Comparison of ENCODE assay signal across 19 cellular contexts in genomic region chr10:16976803-16977202, GRCh38.
"Had no signal": no experiment of that assay in that cellular context is flagged by ENCODE, and none has a peak within 500 bp of the region (broad histone marks: within the 10 kb centered on the region; RNA-seq: fewer than 3 reads in every experiment).

No MANE protein-coding gene starts in this region.

- H3K27me3 Mint-ChIP-seq: effector memory CD8-positive, alpha-beta T cell; stimulated activated memory B cell treated with anti-CD40 and anti-IgM and Interleukin-4, amounts not matched to agents 10 μg/mL and 1 μg/mL and 100 μg/mL, for 72 hours had no signal

- H3K9me3 ChIP-seq: esophagus muscularis mucosa, gastrocnemius medialis, ovary, right atrium auricular region, sigmoid colon, suprapubic skin, thyroid gland, upper lobe of left lung, uterus had no signal

- ATAC-seq: effector memory CD8-positive, alpha-beta T cell; gastrocnemius medialis; left lobe of liver; natural killer cell; stimulated activated memory B cell treated with anti-CD40 and anti-IgM and Interleukin-4, amounts not matched to agents 10 μg/mL and 1 μg/mL and 100 μg/mL, for 72 hours had no signal

- H3K4me3 Mint-ChIP-seq: dendritic cell treated with granulocyte-macrophage colony-stimulating factor and Interleukin-4, amounts not matched to agents 40 ng/mL and 50 ng/mL, for 4 days; effector memory CD8-positive, alpha-beta T cell; mesothelial cell of epicardium; natural killer cell; neural crest cell; stimulated activated memory B cell treated with anti-CD40 and anti-IgM and Interleukin-4, amounts not matched to agents 10 μg/mL and 1 μg/mL and 100 μg/mL, for 72 hours had no signal

- H3K36me3 Mint-ChIP-seq: mesothelial cell of epicardium, natural killer cell had no signal

- DNase-seq: effector memory CD8-positive, alpha-beta T cell; gastrocnemius medialis; glutamatergic neuron; islet precursor cell; natural killer cell; ovary; sigmoid colon; stimulated activated CD8-positive, alpha-beta memory T cell treated with anti-CD3 and anti-CD28 coated beads, Interleukin-4, amount 100 ng/mL, for 48 hours; thyroid gland; upper lobe of left lung; uterus had no signal

- H3K4me1 Mint-ChIP-seq: mesothelial cell of epicardium; natural killer cell; stimulated activated memory B cell treated with anti-CD40 and anti-IgM and Interleukin-4, amounts not matched to agents 10 μg/mL and 1 μg/mL and 100 μg/mL, for 72 hours had no signal

- H3K9me3 Mint-ChIP-seq: dendritic cell treated with granulocyte-macrophage colony-stimulating factor and Interleukin-4, amounts not matched to agents 40 ng/mL and 50 ng/mL, for 4 days; effector memory CD8-positive, alpha-beta T cell; natural killer cell; stimulated activated memory B cell treated with anti-CD40 and anti-IgM and Interleukin-4, amounts not matched to agents 10 μg/mL and 1 μg/mL and 100 μg/mL, for 72 hours had no signal

- H3K27ac Mint-ChIP-seq: dendritic cell treated with granulocyte-macrophage colony-stimulating factor and Interleukin-4, amounts not matched to agents 40 ng/mL and 50 ng/mL, for 4 days; mesothelial cell of epicardium; natural killer cell; stimulated activated memory B cell treated with anti-CD40 and anti-IgM and Interleukin-4, amounts not matched to agents 10 μg/mL and 1 μg/mL and 100 μg/mL, for 72 hours had no signal
